Comparison of ENCODE assay signal across 1 cellular context in genomic region chr14:58979325-58979724, GRCh38.
TF ChIP-seq lines count a peak whose summit lies in the region.

No MANE protein-coding gene starts in this region.

TF ChIP-seq in IMR-90, 13 proteins besides CTCF, POLR2A, EP300 and RAD21 (continued from another document):
- no peak for TF ChIP-seq RCOR1 (IDR thresholded peaks at IDR 0.05; ENCODE audit: insufficient replicate concordance, low read length)
- no peak for TF ChIP-seq MAZ (IDR thresholded peaks at IDR 0.05; ENCODE audit: borderline replicate concordance, low read depth, low read length)
- TF ChIP-seq NFE2L2 (IDR thresholded peaks at IDR 0.05; ENCODE audit: low read depth, low read length), result no peak
- no peak for TF ChIP-seq RFX5 (IDR thresholded peaks at IDR 0.05; ENCODE audit: low read depth, low read length)
- no peak for TF ChIP-seq MAFK (IDR thresholded peaks at IDR 0.05; ENCODE audit: low read depth, low read length)
